ENCODE assay signal across 8 cellular contexts in genomic region chr1:35640380-35641232, GRCh38. TPM values are rescaled to one million over a fixed set of nuclear protein-coding genes. Genes with fewer than 3 reads are reported as not detected.
DNase-seq lines count a peak whose midpoint lies in the region; ATAC-seq, FAIRE-seq and TF ChIP-seq lines count a peak whose summit lies in the region.

No MANE protein-coding gene starts in this region.

- H3K4me1 Mint-ChIP-seq in progenitor cell of endocrine pancreas (ENCODE audit: low read depth): peaks cover 27% of the 10 kb centered on the region

- peak overlapping the region; percentile 100 for H3K4me3 Mint-ChIP-seq in progenitor cell of endocrine pancreas (ENCODE audit: low read depth)

- H3K27ac ChIP-seq in epithelial cell of prostate: peak overlapping the region; percentile 92

- no peaks in the 10 kb centered on the region for H3K9me3 Mint-ChIP-seq in progenitor cell of endocrine pancreas (ENCODE audit: low read depth)

- no peak for TF ChIP-seq CTCF in progenitor cell of endocrine pancreas (IDR thresholded peaks at IDR 0.05; ENCODE audit: unreplicated experiment)

- ATAC-seq in GM21723 (IDR thresholded peaks at IDR 0.05; ENCODE audit: unreplicated experiment) (peak; percentile 5), HG02759 (IDR thresholded peaks at IDR 0.05; ENCODE audit: unreplicated experiment) (no peak), HG03354 (IDR thresholded peaks at IDR 0.05; ENCODE audit: poor library complexity, severe bottlenecking, unreplicated experiment) (no peak)

- peak overlapping the region; percentile 100 for H3K27ac Mint-ChIP-seq in progenitor cell of endocrine pancreas

- FAIRE-seq in HTR-8/SVneo (lab: Jason Lieb, UNC): no peak

- DNase-seq in RKO (ENCODE audit: low spot score): peak; percentile 42
- DNase-seq in epithelial cell of prostate (ENCODE audit: low read depth, low spot score): no peak
- no peak for DNase-seq in progenitor cell of endocrine pancreas (ENCODE audit: low spot score, unreplicated experiment)
- no peak for DNase-seq in cerebellar nuclear complex (lab: John Stamatoyannopoulos, UW)
- DNase-seq in HTR-8/SVneo (ENCODE audit: insufficient read length, low spot score): no peak

- H3K36me3 Mint-ChIP-seq in progenitor cell of endocrine pancreas (ENCODE audit: insufficient read depth): peaks cover 4% of the 10 kb centered on the region

- H3K27me3 Mint-ChIP-seq in progenitor cell of endocrine pancreas: peaks cover 5% of the 10 kb centered on the region

RNA-seq across cellular contexts. Expression of gene PSMB2, which starts 0.7 kb away (rescaled TPM):
- total RNA-seq in progenitor cell of endocrine pancreas: 70.4 and 73.0 TPM in 2 replicates
